ENCODE assay signal across 24 cellular contexts in genomic region chr13:53054569-53054968, GRCh38. TPM values are rescaled to one million over a fixed set of nuclear protein-coding genes. Genes with fewer than 3 reads are reported as not detected.
"Had no signal": no experiment of that assay in that cellular context is flagged by ENCODE, and none has a peak within 500 bp of the region (broad histone marks: within the 10 kb centered on the region; RNA-seq: fewer than 3 reads in every experiment).

No MANE protein-coding gene starts in this region.

- H3K27ac Mint-ChIP-seq: immature natural killer cell; mesothelial cell of epicardium; naive thymus-derived CD4-positive, alpha-beta T cell; natural killer cell treated with Interleukin-12 subunit alpha and Interleukin-12 subunit beta and Interleukin-15 and Interleukin-18, amount 100 ng/mL, for 72 hours; progenitor cell of endocrine pancreas; stimulated activated naive CD8-positive, alpha-beta T cell treated with anti-CD3 and anti-CD28 coated beads, Interleukin-15, Interleukin-2, amounts not matched to agents 100 ng/mL and 50 ng/mL, for 24 hours had no signal

- H3K9me3 ChIP-seq: heart left ventricle, left ventricle myocardium inferior, ovary, suprapubic skin, thoracic aorta, tibial artery, uterus had no signal

- DNase-seq: heart left ventricle; immature natural killer cell; left ventricle myocardium inferior; mesendoderm; naive thymus-derived CD4-positive, alpha-beta T cell; ovary; retina; right cardiac atrium; stimulated activated CD4-positive, alpha-beta T cell treated with anti-CD3 and anti-CD28 coated beads, Interleukin-1b, Interleukin-23, amount 100 ng/mL, for 48 hours; stimulated activated CD4-positive, alpha-beta T cell treated with anti-CD3 and anti-CD28 coated beads, Interleukin-2, amount 100 ng/mL, for 48 hours; stimulated activated naive CD4-positive, alpha-beta T cell; tibial artery; trophoblast cell; uterus had no signal

- H3K27me3 ChIP-seq: ovary, suprapubic skin, tibial artery, uterus had no signal

- H3K4me1 ChIP-seq: suprapubic skin, tibial artery, uterus had no signal

- H3K4me3 Mint-ChIP-seq: immature natural killer cell; mesothelial cell of epicardium; naive thymus-derived CD4-positive, alpha-beta T cell; natural killer cell treated with Interleukin-12 subunit alpha and Interleukin-12 subunit beta and Interleukin-15 and Interleukin-18, amount 100 ng/mL, for 72 hours; stimulated activated naive CD8-positive, alpha-beta T cell treated with anti-CD3 and anti-CD28 coated beads, Interleukin-15, Interleukin-2, amounts not matched to agents 100 ng/mL and 50 ng/mL, for 24 hours had no signal

- H3K4me3 ChIP-seq: heart left ventricle, left ventricle myocardium inferior, lung, ovary, smooth muscle cell, suprapubic skin, thoracic aorta, tibial artery, uterus had no signal

- H3K36me3 Mint-ChIP-seq: immature natural killer cell; mesothelial cell of epicardium; naive thymus-derived CD4-positive, alpha-beta T cell; natural killer cell treated with Interleukin-12 subunit alpha and Interleukin-12 subunit beta and Interleukin-15 and Interleukin-18, amount 100 ng/mL, for 72 hours had no signal

- H3K9me3 Mint-ChIP-seq: immature natural killer cell; mesothelial cell of epicardium; natural killer cell treated with Interleukin-12 subunit alpha and Interleukin-12 subunit beta and Interleukin-15 and Interleukin-18, amount 100 ng/mL, for 72 hours; stimulated activated naive CD8-positive, alpha-beta T cell treated with anti-CD3 and anti-CD28 coated beads, Interleukin-15, Interleukin-2, amounts not matched to agents 100 ng/mL and 50 ng/mL, for 24 hours had no signal

- ATAC-seq: heart left ventricle; naive thymus-derived CD4-positive, alpha-beta T cell; natural killer cell treated with Interleukin-12 subunit alpha and Interleukin-12 subunit beta and Interleukin-15 and Interleukin-18, amount 100 ng/mL, for 72 hours; right cardiac atrium; sciatic nerve had no signal

- H3K4me1 Mint-ChIP-seq: immature natural killer cell; naive thymus-derived CD4-positive, alpha-beta T cell had no signal

- H3K27ac ChIP-seq: heart left ventricle, left ventricle myocardium inferior, ovary, suprapubic skin, thoracic aorta, tibial artery, uterus had no signal

- H3K36me3 ChIP-seq: heart left ventricle, left ventricle myocardium inferior, ovary, suprapubic skin, thoracic aorta, tibial artery, uterus had no signal

RNA-seq across cellular contexts. Expression of gene OLFM4, which starts 26.0 kb away (rescaled TPM):
- total RNA-seq: mesothelial cell of epicardium; myocyte; naive thymus-derived CD4-positive, alpha-beta T cell; natural killer cell treated with Interleukin-12 subunit alpha and Interleukin-12 subunit beta and Interleukin-15 and Interleukin-18, amount 100 ng/mL, for 72 hours; progenitor cell of endocrine pancreas; smooth muscle cell had no signal
